In genomic region chr3:187773233-187773962, GRCh38 we compare ENCODE assay signal across 10 cellular contexts. TPM values are rescaled to one million over a fixed set of nuclear protein-coding genes. Genes with fewer than 3 reads are reported as not detected.
DNase-seq lines count a peak whose midpoint lies in the region; ATAC-seq, FAIRE-seq and TF ChIP-seq lines count a peak whose summit lies in the region.
"Had no signal": no experiment of that assay in that cellular context is flagged by ENCODE, and none has a peak within 500 bp of the region (broad histone marks: within the 10 kb centered on the region; RNA-seq: fewer than 3 reads in every experiment).

No MANE protein-coding gene starts in this region.

- H3K4me3 ChIP-seq in H1 (ENCODE audit: extremely low read depth in 1 of 4, insufficient read depth in 2 of 4, low read depth in 3 of 4, low read length in 4 of 4) = no peak overlapping the region

- no peak for TF ChIP-seq RAD21 in H1 (IDR thresholded peaks at IDR 0.05 in 1 of 2, conservative IDR thresholded peaks at IDR 0.05 in 1 of 2; ENCODE audit: low read depth in 2 of 2, low read length in 2 of 2)

- H2BK12ac ChIP-seq in H1 (ENCODE audit: low read depth, low read length) = peak overlapping the region; percentile 32; the same call in 1 of the 2 replicates

- no peak overlapping the region for H3K4me3 Mint-ChIP-seq in natural killer cell
- no peak overlapping the region for H3K4me3 Mint-ChIP-seq in activated CD8-positive, alpha-beta T cell treated with anti-CD3 and anti-CD28 coated beads, Interleukin-2, amount 10 ng/mL, durations not matched to agents 7 days and 5 days
- H3K4me3 Mint-ChIP-seq: activated CD4-positive, alpha-beta memory T cell treated with anti-CD3 and anti-CD28 coated beads for 36 hours had no signal

- POLR2A ChIA-PET in H1 (lab: Charles Lee; ENCODE audit: partially characterized antibody) = no interaction called here
- POLR2A ChIA-PET in activated CD8-positive, alpha-beta T cell treated with anti-CD3 and anti-CD28 coated beads, Interleukin-2, amount 10 ng/mL, durations not matched to agents 7 days and 5 days (lab: Charles Lee) = no interaction called here

- no peak for TF ChIP-seq POLR2A in H1 (IDR thresholded peaks at IDR 0.05; ENCODE audit: control extremely low read depth in 1 of 2, low read depth in 2 of 2, low read length in 2 of 2)

- in situ Hi-C loops in GM13977 (cut with MboI; ENCODE audit: low pct_unique_long_range_greater_than_20kb, low sequenced_read_pairs, unreplicated experiment) = loop anchor here (25.0 kb wide), 1 partner anchor 139 kb away; no protein-coding TSS in a partner anchor

- H3K27ac Mint-ChIP-seq in natural killer cell = no peak overlapping the region
- H3K27ac Mint-ChIP-seq in activated CD8-positive, alpha-beta T cell treated with anti-CD3 and anti-CD28 coated beads, Interleukin-2, amount 10 ng/mL, durations not matched to agents 7 days and 5 days = no peak overlapping the region

- H3K23ac ChIP-seq in H1 (ENCODE audit: insufficient read length) = no peak overlapping the region

- no peak overlapping the region for H3K14ac ChIP-seq in H1 (ENCODE audit: insufficient read length)

- no peak overlapping the region for H2BK120ac ChIP-seq in H1 (replicated peaks; ENCODE audit: low read depth, low read length)

- no peaks in the 10 kb centered on the region for H3K9me3 Mint-ChIP-seq in natural killer cell
- no peaks in the 10 kb centered on the region for H3K9me3 Mint-ChIP-seq in activated CD8-positive, alpha-beta T cell treated with anti-CD3 and anti-CD28 coated beads, Interleukin-2, amount 10 ng/mL, durations not matched to agents 7 days and 5 days (ENCODE audit: insufficient read depth)
- H3K9me3 Mint-ChIP-seq: activated CD4-positive, alpha-beta memory T cell treated with anti-CD3 and anti-CD28 coated beads for 36 hours had no signal

- no peak overlapping the region for H2BK5ac ChIP-seq in H1 (ENCODE audit: low read depth, low read length)

- no peaks in the 10 kb centered on the region for H3K9me3 ChIP-seq in H1 (ENCODE audit: insufficient read depth in 2 of 2, low read depth in 1 of 2, low read length in 1 of 2)

- no peak overlapping the region for H3K4ac ChIP-seq in H1 (replicated peaks; ENCODE audit: insufficient read length, low read depth, low read length)

- no peak overlapping the region; the same call in 1 of the 2 replicates for H2BK20ac ChIP-seq in H1 (ENCODE audit: low read length)

- H3K79me1 ChIP-seq in H1 (ENCODE audit: low read depth, low read length) = no peaks in the 10 kb centered on the region

- no peak overlapping the region for H3K18ac ChIP-seq in H1 (ENCODE audit: extremely low read depth, low read length)

- peaks cover 23 to 29% of the 10 kb centered on the region in 2 donors for H3K4me1 Mint-ChIP-seq in natural killer cell
- H3K4me1 Mint-ChIP-seq in activated CD8-positive, alpha-beta T cell treated with anti-CD3 and anti-CD28 coated beads, Interleukin-2, amount 10 ng/mL, durations not matched to agents 7 days and 5 days (ENCODE audit: low read depth) = peaks cover 63% of the 10 kb centered on the region

- H3K56ac ChIP-seq in H1 (replicated peaks; ENCODE audit: insufficient read length, low read depth, low read length) = no peak overlapping the region

- intact Hi-C loops in natural killer cell (cut with micrococcal nuclease) = no loop called here

- H4K8ac ChIP-seq in H1 (ENCODE audit: extremely low read depth, insufficient read depth, low read length) = no peak overlapping the region

- no peak overlapping the region for H4K5ac ChIP-seq in H1 (ENCODE audit: insufficient read length, low read depth, low read length)

- no peak overlapping the region for H3K9ac ChIP-seq in H1 (replicated peaks in 1 of 4; ENCODE audit: extremely low read depth in 1 of 4, low read depth in 3 of 4, low read length in 3 of 4)

- peak; percentile 59 for DNase-seq in GM13977 (ENCODE audit: low spot score)
- no peak for DNase-seq in H1 (ENCODE audit: low read depth in 1 of 2, low spot score in 2 of 2)
- DNase-seq in natural killer cell = no peak
- no peak for DNase-seq in NCI-H2227 (lab: John Stamatoyannopoulos, UW; ENCODE audit: unreplicated experiment)
- no peak for DNase-seq in stimulated activated CD4-positive, alpha-beta T cell treated with anti-CD3 and anti-CD28 coated beads, Interleukin-4, amount 100 ng/mL, for 1 hour
- no peak for DNase-seq in activated CD8-positive, alpha-beta T cell treated with anti-CD3 and anti-CD28 coated beads, Interleukin-2, amount 10 ng/mL, durations not matched to agents 7 days and 5 days
- DNase-seq: activated CD4-positive, alpha-beta memory T cell treated with anti-CD3 and anti-CD28 coated beads for 36 hours; NCI-H1092 had no signal

- H4K20me1 ChIP-seq in H1 (replicated peaks in 1 of 2; ENCODE audit: control insufficient read depth in 1 of 2, insufficient read depth in 2 of 2, low read length in 2 of 2) = no peaks in the 10 kb centered on the region

- H3K36me3 Mint-ChIP-seq in natural killer cell = no peaks in the 10 kb centered on the region
- H3K36me3 Mint-ChIP-seq in activated CD8-positive, alpha-beta T cell treated with anti-CD3 and anti-CD28 coated beads, Interleukin-2, amount 10 ng/mL, durations not matched to agents 7 days and 5 days (ENCODE audit: low read depth) = peaks cover 13% of the 10 kb centered on the region
- H3K36me3 Mint-ChIP-seq: activated CD4-positive, alpha-beta memory T cell treated with anti-CD3 and anti-CD28 coated beads for 36 hours had no signal

- H3K79me2 ChIP-seq in H1 (ENCODE audit: control insufficient read depth in 1 of 2, insufficient read depth in 2 of 2, low read length in 2 of 2) = no peaks in the 10 kb centered on the region

- no peak for TF ChIP-seq CTCF in GM13977 (IDR thresholded peaks at IDR 0.05; ENCODE audit: extremely low read depth, insufficient read depth, missing control alignments)
- TF ChIP-seq CTCF in H1 (IDR thresholded peaks at IDR 0.05; ENCODE audit: control extremely low read depth in 1 of 3, insufficient read depth in 1 of 3, low read depth in 1 of 3, low read length in 3 of 3) = no peak
- no peak for TF ChIP-seq CTCF in natural killer cell (IDR thresholded peaks at IDR 0.05)

- peak overlapping the region; percentile 41; the same call in 1 of the 2 replicates for H2AFZ ChIP-seq in H1 (ENCODE audit: low read length)

- no peak for FAIRE-seq in H1 (lab: Jason Lieb, UNC)

- peaks cover 0 to 7% (median 0%) of the 10 kb centered on the region in 4 experiments; a peak in 2 of 7 replicates for H3K4me1 ChIP-seq in H1 (replicated peaks in 1 of 4; ENCODE audit: control insufficient read depth in 3 of 4, insufficient read depth in 4 of 4, low read length in 3 of 4)

- no peaks in the 10 kb centered on the region for H3K36me3 ChIP-seq in H1 (ENCODE audit: control insufficient read depth in 2 of 4, insufficient read depth in 4 of 4, low read length in 3 of 4)

- no peak overlapping the region for H3K4me2 ChIP-seq in H1 (ENCODE audit: insufficient read depth in 1 of 2, low read depth in 2 of 2, low read length in 2 of 2)

- ATAC-seq in GM21447 (IDR thresholded peaks at IDR 0.05; ENCODE audit: unreplicated experiment) = peak; percentile 54
- peak; percentile 73 for ATAC-seq in HG03378 (IDR thresholded peaks at IDR 0.05; ENCODE audit: unreplicated experiment)
- ATAC-seq in natural killer cell = no peak
- no peak for ATAC-seq in activated CD8-positive, alpha-beta T cell treated with anti-CD3 and anti-CD28 coated beads, Interleukin-2, amount 10 ng/mL, durations not matched to agents 7 days and 5 days

- H3K27me3 Mint-ChIP-seq in natural killer cell (ENCODE audit: low read depth in 2 of 2) = no peaks in the 10 kb centered on the region
- no peaks in the 10 kb centered on the region for H3K27me3 Mint-ChIP-seq in activated CD8-positive, alpha-beta T cell treated with anti-CD3 and anti-CD28 coated beads, Interleukin-2, amount 10 ng/mL, durations not matched to agents 7 days and 5 days (ENCODE audit: low read depth)
- H3K27me3 Mint-ChIP-seq: activated CD4-positive, alpha-beta memory T cell treated with anti-CD3 and anti-CD28 coated beads for 36 hours had no signal

- H3K23me2 ChIP-seq in H1 (ENCODE audit: low read depth, low read length) = no peaks in the 10 kb centered on the region

- no peak overlapping the region for H2AK5ac ChIP-seq in H1 (ENCODE audit: low read depth, low read length)

- no peak overlapping the region for H3K27ac ChIP-seq in H1 (ENCODE audit: low read depth, low read length)

- H3K27me3 ChIP-seq in H1 (replicated peaks in 1 of 4; ENCODE audit: control insufficient read depth in 3 of 4, extremely low read depth in 1 of 4, insufficient read depth in 3 of 4, low read length in 3 of 4) = no peaks in the 10 kb centered on the region

- 94% methylated on average over 17 of the region's 17 CpGs; no CpG with 5 or more reads in 1 of the 2 experiments for WGBS in H1 (ENCODE audit: extremely low coverage in 1 of 2, insufficient coverage in 1 of 2, insufficient read length in 1 of 2, insufficient replicate concordance in 2 of 2, low coverage in 1 of 2, low lambda C conversion rate in 2 of 2, missing lambda C conversion rate in 1 of 2), 2 experiments

- CTCF ChIA-PET in H1 (lab: Charles Lee; ENCODE audit: partially characterized antibody) = no interaction called here
- CTCF ChIA-PET in activated CD8-positive, alpha-beta T cell treated with anti-CD3 and anti-CD28 coated beads, Interleukin-2, amount 10 ng/mL, durations not matched to agents 7 days and 5 days (lab: Charles Lee) = no interaction called here

- no peak overlapping the region for H2BK15ac ChIP-seq in H1 (ENCODE audit: low read length)

- H4K91ac ChIP-seq in H1 (replicated peaks; ENCODE audit: insufficient read length, low read length) = no peak overlapping the region

- no peak for TF ChIP-seq EP300 in H1 (IDR thresholded peaks at IDR 0.05; ENCODE audit: borderline replicate concordance in 1 of 2, low read depth in 2 of 2, low read length in 2 of 2)

TF ChIP-seq in H1, 55 proteins besides CTCF, POLR2A, EP300 and RAD21 (continues in another document):
- no peak for TF ChIP-seq CHD2 (IDR thresholded peaks at IDR 0.05; ENCODE audit: low read length)
- no peak for TF ChIP-seq TBP (IDR thresholded peaks at IDR 0.05; ENCODE audit: low read depth, low read length)
- TF ChIP-seq PHF8 (conservative IDR thresholded peaks at IDR 0.05; ENCODE audit: low read depth, low read length) = no peak
- no peak for TF ChIP-seq SAP30 (IDR thresholded peaks at IDR 0.05; ENCODE audit: insufficient read depth, insufficient replicate concordance, low read length)

RNA-seq across cellular contexts. Expression of gene BCL6, which starts 28.1 kb away (rescaled TPM):
- total RNA-seq in H1 (2021; fragmentation: NEBNext Ultra II Directional; extraction: Animal tissue kit (Norgen Biotek cat#: 25700)) = 8.7 and 10.4 TPM in 2 replicates
- polyA plus RNA-seq in H1 (2011; rRNA removed) = 5.7 and 9.4 TPM in 2 replicates
- 8.0 TPM for polyA plus RNA-seq in H1 (2011; cell fraction: cytosol; rRNA removed)
- polyA plus RNA-seq in H1 (2011; cell fraction: nucleus; rRNA removed) = 29.9 TPM
- 11.7 to 15.2 TPM (median 14.1 TPM) in 4 replicates for polyA plus RNA-seq in H1 (2012, experiment 1 of 2)
- polyA plus RNA-seq in H1 (2012, experiment 2 of 2) = 2.8 TPM
- polyA plus RNA-seq in H1 (2013, experiment 1 of 2) = 4.0 TPM
- 3.6 TPM for polyA plus RNA-seq in H1 (2013, experiment 2 of 2)
- polyA minus RNA-seq in H1 (2011; rRNA and poly(A)+ RNA removed) = 5.8 and 12.6 TPM in 2 replicates
- 7.0 TPM for polyA minus RNA-seq in H1 (2011; cell fraction: cytosol; rRNA and poly(A)+ RNA removed)
- 10.8 TPM for polyA minus RNA-seq in H1 (2011; cell fraction: nucleus; rRNA and poly(A)+ RNA removed)
- total RNA-seq in natural killer cell = 10 to 100 TPM; 41.0 to 59.0 (median 45.2) TPM
- 10 to 100 TPM; 11.8 to 12.6 TPM for total RNA-seq in activated CD8-positive, alpha-beta T cell treated with anti-CD3 and anti-CD28 coated beads, Interleukin-2, amount 10 ng/mL, durations not matched to agents 7 days and 5 days

Comparison
In these comparisons a context has a peak if more than half of its experiments do, and no peak if none do; other contexts are left out.
1. ATAC-seq: peak in GM21447 (single experiment) and HG03378 (single experiment); none in natural killer cell (0 of 3) and activated CD8-positive, alpha-beta T cell treated with anti-CD3 and anti-CD28 coated beads, Interleukin-2, amount 10 ng/mL, durations not matched to agents 7 days and 5 days (single experiment).